1 cellular context compared by ENCODE assay signal in genomic region chr6:25992413-25993037, GRCh38.
TF ChIP-seq lines count a peak whose summit lies in the region.

No MANE protein-coding gene starts in this region.

TF ChIP-seq in HepG2, 621 proteins besides CTCF, POLR2A, EP300 and RAD21 (continued from another document and continues in another):
- TF ChIP-seq, protein P1, sequence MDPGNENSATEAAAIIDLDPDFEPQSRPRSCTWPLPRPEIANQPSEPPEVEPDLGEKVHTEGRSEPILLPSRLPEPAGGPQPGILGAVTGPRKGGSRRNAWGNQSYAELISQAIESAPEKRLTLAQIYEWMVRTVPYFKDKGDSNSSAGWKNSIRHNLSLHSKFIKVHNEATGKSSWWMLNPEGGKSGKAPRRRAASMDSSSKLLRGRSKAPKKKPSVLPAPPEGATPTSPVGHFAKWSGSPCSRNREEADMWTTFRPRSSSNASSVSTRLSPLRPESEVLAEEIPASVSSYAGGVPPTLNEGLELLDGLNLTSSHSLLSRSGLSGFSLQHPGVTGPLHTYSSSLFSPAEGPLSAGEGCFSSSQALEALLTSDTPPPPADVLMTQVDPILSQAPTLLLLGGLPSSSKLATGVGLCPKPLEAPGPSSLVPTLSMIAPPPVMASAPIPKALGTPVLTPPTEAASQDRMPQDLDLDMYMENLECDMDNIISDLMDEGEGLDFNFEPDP (CRISPR knock-in tag; conservative IDR thresholded peaks at IDR 0.05): no peak
- peak; percentile 44; the same call in 1 of the 2 replicates for TF ChIP-seq CAMTA2 (CRISPR knock-in tag; IDR thresholded peaks at IDR 0.05; ENCODE audit: borderline replicate concordance)
- 0 out of 2 replicates have a peak, but pooled peaks have one; percentile 52 for TF ChIP-seq MAX (IDR thresholded peaks at IDR 0.05)
- no peak for TF ChIP-seq TRIM24 (CRISPR knock-in tag; IDR thresholded peaks at IDR 0.05)
- peak; percentile 46; the same call in 1 of the 2 replicates for TF ChIP-seq CCDC6 (CRISPR knock-in tag; IDR thresholded peaks at IDR 0.05)
- TF ChIP-seq KDM3A (CRISPR knock-in tag; IDR thresholded peaks at IDR 0.05; ENCODE audit: low read depth): no peak
- peak; percentile 69 for TF ChIP-seq ZNF770 (CRISPR knock-in tag; IDR thresholded peaks at IDR 0.05)
- TF ChIP-seq ZZZ3 (CRISPR knock-in tag; IDR thresholded peaks at IDR 0.05; ENCODE audit: borderline replicate concordance): peak; percentile 54; the same call in 1 of the 2 replicates
- peak; percentile 55 for TF ChIP-seq CBX1 (IDR thresholded peaks at IDR 0.05; ENCODE audit: low read depth)
- TF ChIP-seq MBD4 (IDR thresholded peaks at IDR 0.05; ENCODE audit: borderline replicate concordance, low read length): no peak
- TF ChIP-seq GABPA (IDR thresholded peaks at IDR 0.05; ENCODE audit: low read depth, low read length): no peak
- peak; percentile 45 for TF ChIP-seq GABPA (CRISPR knock-in tag; IDR thresholded peaks at IDR 0.05; ENCODE audit: low read depth)
- TF ChIP-seq KDM2A (CRISPR knock-in tag; IDR thresholded peaks at IDR 0.05; ENCODE audit: borderline replicate concordance, low read depth): peak; percentile 91
- peak; percentile 56; the same call in 1 of the 2 replicates for TF ChIP-seq ZNF629 (CRISPR knock-in tag; conservative IDR thresholded peaks at IDR 0.05)
- TF ChIP-seq TMF1 (CRISPR knock-in tag; IDR thresholded peaks at IDR 0.05; ENCODE audit: low read depth): peak; percentile 81
- peak; percentile 71; the same call in 1 of the 2 replicates for TF ChIP-seq AHR (CRISPR knock-in tag; IDR thresholded peaks at IDR 0.05)
- TF ChIP-seq, protein P2, sequence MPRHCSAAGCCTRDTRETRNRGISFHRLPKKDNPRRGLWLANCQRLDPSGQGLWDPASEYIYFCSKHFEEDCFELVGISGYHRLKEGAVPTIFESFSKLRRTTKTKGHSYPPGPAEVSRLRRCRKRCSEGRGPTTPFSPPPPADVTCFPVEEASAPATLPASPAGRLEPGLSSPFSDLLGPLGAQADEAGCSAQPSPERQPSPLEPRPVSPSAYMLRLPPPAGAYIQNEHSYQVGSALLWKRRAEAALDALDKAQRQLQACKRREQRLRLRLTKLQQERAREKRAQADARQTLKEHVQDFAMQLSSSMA (CRISPR knock-in tag; IDR thresholded peaks at IDR 0.05): peak; percentile 92
- TF ChIP-seq FOXJ3 (CRISPR knock-in tag; IDR thresholded peaks at IDR 0.05; ENCODE audit: borderline replicate concordance): 0 out of 2 replicates have a peak, but pooled peaks have one; percentile 22
- TF ChIP-seq, protein P3, sequence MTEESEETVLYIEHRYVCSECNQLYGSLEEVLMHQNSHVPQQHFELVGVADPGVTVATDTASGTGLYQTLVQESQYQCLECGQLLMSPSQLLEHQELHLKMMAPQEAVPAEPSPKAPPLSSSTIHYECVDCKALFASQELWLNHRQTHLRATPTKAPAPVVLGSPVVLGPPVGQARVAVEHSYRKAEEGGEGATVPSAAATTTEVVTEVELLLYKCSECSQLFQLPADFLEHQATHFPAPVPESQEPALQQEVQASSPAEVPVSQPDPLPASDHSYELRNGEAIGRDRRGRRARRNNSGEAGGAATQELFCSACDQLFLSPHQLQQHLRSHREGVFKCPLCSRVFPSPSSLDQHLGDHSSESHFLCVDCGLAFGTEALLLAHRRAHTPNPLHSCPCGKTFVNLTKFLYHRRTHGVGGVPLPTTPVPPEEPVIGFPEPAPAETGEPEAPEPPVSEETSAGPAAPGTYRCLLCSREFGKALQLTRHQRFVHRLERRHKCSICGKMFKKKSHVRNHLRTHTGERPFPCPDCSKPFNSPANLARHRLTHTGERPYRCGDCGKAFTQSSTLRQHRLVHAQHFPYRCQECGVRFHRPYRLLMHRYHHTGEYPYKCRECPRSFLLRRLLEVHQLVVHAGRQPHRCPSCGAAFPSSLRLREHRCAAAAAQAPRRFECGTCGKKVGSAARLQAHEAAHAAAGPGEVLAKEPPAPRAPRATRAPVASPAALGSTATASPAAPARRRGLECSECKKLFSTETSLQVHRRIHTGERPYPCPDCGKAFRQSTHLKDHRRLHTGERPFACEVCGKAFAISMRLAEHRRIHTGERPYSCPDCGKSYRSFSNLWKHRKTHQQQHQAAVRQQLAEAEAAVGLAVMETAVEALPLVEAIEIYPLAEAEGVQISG (CRISPR knock-in tag; IDR thresholded peaks at IDR 0.05): peak; percentile 90
- TF ChIP-seq SKI (IDR thresholded peaks at IDR 0.05; ENCODE audit: partially characterized antibody): peak; percentile 82
- peak; percentile 27; the same call in 1 of the 2 replicates for TF ChIP-seq DMAP1 (CRISPR knock-in tag; IDR thresholded peaks at IDR 0.05)
- TF ChIP-seq POGZ (CRISPR knock-in tag; IDR thresholded peaks at IDR 0.05): peak; percentile 85
- no peak for TF ChIP-seq ZNF101 (CRISPR knock-in tag; IDR thresholded peaks at IDR 0.05; ENCODE audit: borderline replicate concordance, low read depth)
- TF ChIP-seq, protein P4, sequence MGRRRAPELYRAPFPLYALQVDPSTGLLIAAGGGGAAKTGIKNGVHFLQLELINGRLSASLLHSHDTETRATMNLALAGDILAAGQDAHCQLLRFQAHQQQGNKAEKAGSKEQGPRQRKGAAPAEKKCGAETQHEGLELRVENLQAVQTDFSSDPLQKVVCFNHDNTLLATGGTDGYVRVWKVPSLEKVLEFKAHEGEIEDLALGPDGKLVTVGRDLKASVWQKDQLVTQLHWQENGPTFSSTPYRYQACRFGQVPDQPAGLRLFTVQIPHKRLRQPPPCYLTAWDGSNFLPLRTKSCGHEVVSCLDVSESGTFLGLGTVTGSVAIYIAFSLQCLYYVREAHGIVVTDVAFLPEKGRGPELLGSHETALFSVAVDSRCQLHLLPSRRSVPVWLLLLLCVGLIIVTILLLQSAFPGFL (CRISPR knock-in tag; IDR thresholded peaks at IDR 0.05): 0 out of 2 replicates have a peak, but pooled peaks have one; percentile 34
- TF ChIP-seq ZNF879 (CRISPR knock-in tag; IDR thresholded peaks at IDR 0.05): no peak
- peak; percentile 50 for TF ChIP-seq TP53 (CRISPR knock-in tag; conservative IDR thresholded peaks at IDR 0.05)
- peak; percentile 93 for TF ChIP-seq ZNF589 (CRISPR knock-in tag; conservative IDR thresholded peaks at IDR 0.05)
- TF ChIP-seq, protein P5, sequence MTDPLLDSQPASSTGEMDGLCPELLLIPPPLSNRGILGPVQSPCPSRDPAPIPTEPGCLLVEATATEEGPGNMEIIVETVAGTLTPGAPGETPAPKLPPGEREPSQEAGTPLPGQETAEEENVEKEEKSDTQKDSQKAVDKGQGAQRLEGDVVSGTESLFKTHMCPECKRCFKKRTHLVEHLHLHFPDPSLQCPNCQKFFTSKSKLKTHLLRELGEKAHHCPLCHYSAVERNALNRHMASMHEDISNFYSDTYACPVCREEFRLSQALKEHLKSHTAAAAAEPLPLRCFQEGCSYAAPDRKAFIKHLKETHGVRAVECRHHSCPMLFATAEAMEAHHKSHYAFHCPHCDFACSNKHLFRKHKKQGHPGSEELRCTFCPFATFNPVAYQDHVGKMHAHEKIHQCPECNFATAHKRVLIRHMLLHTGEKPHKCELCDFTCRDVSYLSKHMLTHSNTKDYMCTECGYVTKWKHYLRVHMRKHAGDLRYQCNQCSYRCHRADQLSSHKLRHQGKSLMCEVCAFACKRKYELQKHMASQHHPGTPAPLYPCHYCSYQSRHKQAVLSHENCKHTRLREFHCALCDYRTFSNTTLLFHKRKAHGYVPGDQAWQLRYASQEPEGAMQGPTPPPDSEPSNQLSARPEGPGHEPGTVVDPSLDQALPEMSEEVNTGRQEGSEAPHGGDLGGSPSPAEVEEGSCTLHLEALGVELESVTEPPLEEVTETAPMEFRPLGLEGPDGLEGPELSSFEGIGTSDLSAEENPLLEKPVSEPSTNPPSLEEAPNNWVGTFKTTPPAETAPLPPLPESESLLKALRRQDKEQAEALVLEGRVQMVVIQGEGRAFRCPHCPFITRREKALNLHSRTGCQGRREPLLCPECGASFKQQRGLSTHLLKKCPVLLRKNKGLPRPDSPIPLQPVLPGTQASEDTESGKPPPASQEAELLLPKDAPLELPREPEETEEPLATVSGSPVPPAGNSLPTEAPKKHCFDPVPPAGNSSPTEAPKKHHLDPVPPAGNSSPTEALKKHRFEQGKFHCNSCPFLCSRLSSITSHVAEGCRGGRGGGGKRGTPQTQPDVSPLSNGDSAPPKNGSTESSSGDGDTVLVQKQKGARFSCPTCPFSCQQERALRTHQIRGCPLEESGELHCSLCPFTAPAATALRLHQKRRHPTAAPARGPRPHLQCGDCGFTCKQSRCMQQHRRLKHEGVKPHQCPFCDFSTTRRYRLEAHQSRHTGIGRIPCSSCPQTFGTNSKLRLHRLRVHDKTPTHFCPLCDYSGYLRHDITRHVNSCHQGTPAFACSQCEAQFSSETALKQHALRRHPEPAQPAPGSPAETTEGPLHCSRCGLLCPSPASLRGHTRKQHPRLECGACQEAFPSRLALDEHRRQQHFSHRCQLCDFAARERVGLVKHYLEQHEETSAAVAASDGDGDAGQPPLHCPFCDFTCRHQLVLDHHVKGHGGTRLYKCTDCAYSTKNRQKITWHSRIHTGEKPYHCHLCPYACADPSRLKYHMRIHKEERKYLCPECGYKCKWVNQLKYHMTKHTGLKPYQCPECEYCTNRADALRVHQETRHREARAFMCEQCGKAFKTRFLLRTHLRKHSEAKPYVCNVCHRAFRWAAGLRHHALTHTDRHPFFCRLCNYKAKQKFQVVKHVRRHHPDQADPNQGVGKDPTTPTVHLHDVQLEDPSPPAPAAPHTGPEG (CRISPR knock-in tag; IDR thresholded peaks at IDR 0.05): peak; percentile 55; the same call in 1 of the 2 replicates
- TF ChIP-seq ZNF264 (CRISPR knock-in tag; IDR thresholded peaks at IDR 0.05): peak; percentile 62; the same call in 1 of the 2 replicates
- TF ChIP-seq BRD4 (CRISPR knock-in tag; IDR thresholded peaks at IDR 0.05): 0 out of 2 replicates have a peak, but pooled peaks have one; percentile 45
- peak; percentile 59 for TF ChIP-seq SRSF1 (optimal IDR thresholded peaks at IDR 0.05; ENCODE audit: low read depth, low read length)
- TF ChIP-seq ZNF772 (CRISPR knock-in tag; IDR thresholded peaks at IDR 0.05): peak; percentile 85
- peak; percentile 96 for TF ChIP-seq TOPORS (CRISPR knock-in tag; IDR thresholded peaks at IDR 0.05)
- TF ChIP-seq ZFP36L2 (CRISPR knock-in tag; IDR thresholded peaks at IDR 0.05): no peak
- TF ChIP-seq, protein P6, sequence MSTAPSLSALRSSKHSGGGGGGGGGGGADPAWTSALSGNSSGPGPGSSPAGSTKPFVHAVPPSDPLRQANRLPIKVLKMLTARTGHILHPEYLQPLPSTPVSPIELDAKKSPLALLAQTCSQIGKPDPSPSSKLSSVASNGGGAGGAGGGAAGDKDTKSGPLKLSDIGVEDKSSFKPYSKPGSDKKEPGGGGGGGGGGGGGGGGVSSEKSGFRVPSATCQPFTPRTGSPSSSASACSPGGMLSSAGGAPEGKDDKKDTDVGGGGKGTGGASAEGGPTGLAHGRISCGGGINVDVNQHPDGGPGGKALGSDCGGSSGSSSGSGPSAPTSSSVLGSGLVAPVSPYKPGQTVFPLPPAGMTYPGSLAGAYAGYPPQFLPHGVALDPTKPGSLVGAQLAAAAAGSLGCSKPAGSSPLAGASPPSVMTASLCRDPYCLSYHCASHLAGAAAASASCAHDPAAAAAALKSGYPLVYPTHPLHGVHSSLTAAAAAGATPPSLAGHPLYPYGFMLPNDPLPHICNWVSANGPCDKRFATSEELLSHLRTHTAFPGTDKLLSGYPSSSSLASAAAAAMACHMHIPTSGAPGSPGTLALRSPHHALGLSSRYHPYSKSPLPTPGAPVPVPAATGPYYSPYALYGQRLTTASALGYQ (CRISPR knock-in tag; IDR thresholded peaks at IDR 0.05): peak; percentile 72; the same call in 1 of the 2 replicates
- no peak for TF ChIP-seq XBP1 (CRISPR knock-in tag; IDR thresholded peaks at IDR 0.05)
- TF ChIP-seq ZBTB7B (CRISPR knock-in tag; IDR thresholded peaks at IDR 0.05): peak; percentile 97
- TF ChIP-seq GMEB1 (CRISPR knock-in tag; IDR thresholded peaks at IDR 0.05; ENCODE audit: borderline replicate concordance): peak; percentile 85
- TF ChIP-seq ZBTB25 (CRISPR knock-in tag; IDR thresholded peaks at IDR 0.05): peak; percentile 28; the same call in 1 of the 2 replicates
- peak; percentile 50 for TF ChIP-seq ZNF616 (CRISPR knock-in tag; IDR thresholded peaks at IDR 0.05; ENCODE audit: low read depth)
- no peak for TF ChIP-seq REXO4 (CRISPR knock-in tag; IDR thresholded peaks at IDR 0.05; ENCODE audit: borderline replicate concordance)
- TF ChIP-seq KLF16 (CRISPR knock-in tag; IDR thresholded peaks at IDR 0.05): peak in 1 of 2 experiments; percentile 95; a peak in 2 of 4 replicates
- TF ChIP-seq SETDB1 (CRISPR knock-in tag; IDR thresholded peaks at IDR 0.05; ENCODE audit: borderline replicate concordance): no peak
